ENCODE assay signal across 8 cellular contexts in the genomic region with DNA sequence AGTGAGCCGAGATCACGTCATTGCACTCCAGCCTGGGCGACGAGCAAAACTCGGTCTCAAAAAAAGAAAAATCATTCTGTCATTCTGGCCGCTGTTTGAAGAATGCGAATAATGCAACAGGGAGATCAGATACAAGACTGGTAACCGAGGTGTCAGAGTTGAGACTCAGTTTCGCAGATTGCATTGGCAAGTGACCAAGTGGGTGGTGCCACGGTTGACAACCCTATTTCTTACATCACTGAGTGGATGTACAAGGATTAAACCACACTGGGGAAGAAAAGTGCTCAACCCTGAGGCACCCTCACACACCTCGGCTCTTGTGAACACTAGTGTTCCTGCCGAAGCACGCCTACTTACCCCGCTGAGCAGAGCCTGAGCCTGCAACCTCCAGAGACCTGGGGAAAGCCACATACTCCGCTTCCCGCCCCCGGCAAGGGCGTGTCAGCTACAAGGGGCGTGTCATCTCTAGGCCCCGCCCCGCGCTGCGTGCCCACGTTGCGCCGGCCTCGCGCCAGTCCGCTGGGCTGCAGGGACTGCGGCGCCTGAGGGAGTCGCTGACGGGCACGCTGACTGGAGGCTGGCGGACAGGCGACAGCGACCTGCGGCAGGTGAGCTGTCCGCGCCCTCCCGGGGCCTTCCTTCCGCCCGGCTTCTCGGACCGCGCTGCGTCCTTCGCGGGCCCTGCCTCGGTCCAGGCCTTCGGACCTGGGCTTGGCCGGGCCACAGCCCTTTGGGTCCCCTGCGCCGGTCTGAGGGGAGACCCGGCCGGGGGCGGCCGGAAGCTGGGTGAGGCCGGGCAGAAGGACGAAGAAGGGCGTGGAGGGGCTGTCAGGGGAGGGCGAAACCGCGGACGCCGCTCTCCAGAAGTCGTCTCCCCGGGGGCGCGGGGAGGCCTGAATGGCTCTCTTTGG. TPM values are rescaled to one million over a fixed set of nuclear protein-coding genes. Genes with fewer than 3 reads are reported as not detected.
DNase-seq lines count a peak whose midpoint lies in the region; ATAC-seq, FAIRE-seq and TF ChIP-seq lines count a peak whose summit lies in the region.

A gene with protein sequence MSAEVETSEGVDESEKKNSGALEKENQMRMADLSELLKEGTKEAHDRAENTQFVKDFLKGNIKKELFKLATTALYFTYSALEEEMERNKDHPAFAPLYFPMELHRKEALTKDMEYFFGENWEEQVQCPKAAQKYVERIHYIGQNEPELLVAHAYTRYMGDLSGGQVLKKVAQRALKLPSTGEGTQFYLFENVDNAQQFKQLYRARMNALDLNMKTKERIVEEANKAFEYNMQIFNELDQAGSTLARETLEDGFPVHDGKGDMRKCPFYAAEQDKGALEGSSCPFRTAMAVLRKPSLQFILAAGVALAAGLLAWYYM (plus strand): TSS at position 519 of the 911 bp plus-strand sequence. CDS start 29,127 bp downstream, outside the sequence.

- ATAC-seq in GM21367 (IDR thresholded peaks at IDR 0.05; ENCODE audit: unreplicated experiment), result peak; percentile 78

- peaks cover 7% of the 10 kb centered on the region for H3K4me1 Mint-ChIP-seq in endodermal cell

- peak; percentile 99 for DNase-seq in Caki2 (ENCODE audit: low read depth)
- peak; percentile 93 for DNase-seq in HTR-8/SVneo (ENCODE audit: insufficient read length, low spot score)
- peak; percentile 94 for DNase-seq in NT2/D1 (ENCODE audit: low read depth, low spot score)
- peak; percentile 66 for DNase-seq in activated CD8-positive, alpha-beta memory T cell treated with anti-CD3 and anti-CD28 coated beads, Interleukin-2, amount 50 U/mL, for 1 hour (ENCODE audit: extremely low read depth)
- DNase-seq in endodermal cell, result peak; percentile 99
- peak; percentile 90 to 93 for DNase-seq in stimulated activated CD8-positive, alpha-beta memory T cell treated with anti-CD3 and anti-CD28 coated beads, Interleukin-15, amount 100 ng/mL, for 48 hours (ENCODE audit: low read depth in 2 of 2)

- H3K4me3 ChIP-seq in NT2/D1 (ENCODE audit: insufficient read length, low read depth) (peak within 1 kb of the TSS; percentile 84), endodermal cell (ENCODE audit: low read length) (peak within 1 kb of the TSS; percentile 90), mesodermal cell (ENCODE audit: extremely low read depth, insufficient read depth, low read length, poor library complexity, severe bottlenecking) (peak within 1 kb of the TSS; percentile 77)

- H3K27me3 ChIP-seq in NT2/D1 (ENCODE audit: insufficient read depth, insufficient read length) (no peaks in the 10 kb centered on the region), endodermal cell (ENCODE audit: control insufficient read depth, insufficient read depth, low read length, poor library complexity, severe bottlenecking) (no peaks in the 10 kb centered on the region)

- H3K27ac ChIP-seq in endodermal cell (ENCODE audit: low read depth, low read length), result no peak within 1 kb of the TSS
- H3K27ac ChIP-seq in mesodermal cell (ENCODE audit: low read depth, low read length, severe bottlenecking), result peak within 1 kb of the TSS; percentile 16

- H3K9me3 ChIP-seq in NT2/D1 (ENCODE audit: insufficient read depth, low read length) (peaks cover 10% of the 10 kb centered on the region; the same call in 1 of the 2 replicates), endodermal cell (ENCODE audit: control insufficient read depth, low read length) (peaks cover 7% of the 10 kb centered on the region), mesodermal cell (ENCODE audit: control insufficient read depth, low read length) (peaks cover 8% of the 10 kb centered on the region)

- H3K4me3 Mint-ChIP-seq in endodermal cell, result peak within 1 kb of the TSS; percentile 68

- H3K27ac Mint-ChIP-seq in endodermal cell, result peak within 1 kb of the TSS; percentile 85

- TF ChIP-seq CTCF in endodermal cell (conservative IDR thresholded peaks at IDR 0.05), result peak; percentile 66

- no peaks in the 10 kb centered on the region for H3K4me1 ChIP-seq in NT2/D1 (ENCODE audit: insufficient read depth, insufficient read length)
- H3K4me1 ChIP-seq in endodermal cell (ENCODE audit: control insufficient read depth, insufficient read depth, low read length), result no peaks in the 10 kb centered on the region
- H3K4me1 ChIP-seq in mesodermal cell (ENCODE audit: control insufficient read depth, insufficient read depth, low read length, poor library complexity, severe bottlenecking), result peaks cover 6% of the 10 kb centered on the region

- in situ Hi-C loops in Caki2 (cut with HindIII; ENCODE audit: low pct_unique_long_range_greater_than_20kb, low sequenced_read_pairs), result no loop called here

- H3K9me3 Mint-ChIP-seq in endodermal cell, result peaks cover 12% of the 10 kb centered on the region

- H3K36me3 ChIP-seq in NT2/D1 (ENCODE audit: insufficient read depth, insufficient read length, low read length) (peaks cover 14% of the 10 kb centered on the region), endodermal cell (ENCODE audit: control insufficient read depth, insufficient read depth, low read length) (no peaks in the 10 kb centered on the region), mesodermal cell (ENCODE audit: control insufficient read depth, insufficient read depth, low read length) (no peaks in the 10 kb centered on the region)

- WGBS in endodermal cell (ENCODE audit: insufficient coverage in 1 of 2, insufficient read length in 1 of 2), 2 experiments, result 12 to 19% methylated on average over 44 to 70 of the region's 70 CpGs
- WGBS in mesodermal cell (ENCODE audit: insufficient coverage in 2 of 2), 2 experiments, result 15 to 20% methylated on average over 48 to 57 of the region's 70 CpGs

- FAIRE-seq in HTR-8/SVneo (lab: Jason Lieb, UNC), result peak; percentile 94

- H3K9ac ChIP-seq in NT2/D1 (ENCODE audit: insufficient read length, low read depth), result peak within 1 kb of the TSS; percentile 89
- peak within 1 kb of the TSS; percentile 59 for H3K9ac ChIP-seq in endodermal cell (ENCODE audit: extremely low read depth, low read length, poor library complexity, severe bottlenecking)

- H3K27me3 Mint-ChIP-seq in endodermal cell (ENCODE audit: insufficient read depth), result peaks cover 6% of the 10 kb centered on the region

- H3K36me3 Mint-ChIP-seq in endodermal cell (ENCODE audit: low read depth), result peaks cover 11% of the 10 kb centered on the region

RNA-seq across cellular contexts. Expression of the gene that starts here (rescaled TPM):
- 59.7 and 65.0 TPM in 2 replicates for total RNA-seq in Caki2 (2014; rRNA removed; shearing (Covaris generic); ENCODE audit: low replicate concordance)
- total RNA-seq in endodermal cell, result 10 to 100 TPM; 26.3 to 27.7 TPM
- 19.0 TPM for polyA plus RNA-seq in endodermal cell (2013, experiment 1 of 2)
- polyA plus RNA-seq in endodermal cell (2013, experiment 2 of 2), result 18.3 TPM
- polyA plus RNA-seq in mesodermal cell (2013, experiment 1 of 2), result 31.1 TPM
- polyA plus RNA-seq in mesodermal cell (2013, experiment 2 of 2), result 29.0 TPM
